11 cellular contexts compared by ENCODE assay signal in genomic region chr2:114384441-114384840, GRCh38. TPM values are rescaled to one million over a fixed set of nuclear protein-coding genes. Genes with fewer than 3 reads are reported as not detected.
"Had no signal": no experiment of that assay in that cellular context is flagged by ENCODE, and none has a peak within 500 bp of the region (broad histone marks: within the 10 kb centered on the region; RNA-seq: fewer than 3 reads in every experiment).

No MANE protein-coding gene starts in this region.

- DNase-seq: IMR-90, KBM-7, KG1 had no signal

- FAIRE-seq: HepG2, HTR-8/SVneo, K562 had no signal

- ATAC-seq: HepG2, K562 had no signal

- H3K4me3 ChIP-seq: K562 had no signal

- H3K27ac ChIP-seq: HL-60, KMS-11 had no signal

- H3K9ac ChIP-seq: KMS-11 had no signal

- H3K4me2 ChIP-seq: KMS-11 had no signal

RNA-seq across cellular contexts. Expression of gene DPP10, which starts 58.0 kb away (rescaled TPM):
- total RNA-seq: HT-29, HT1080, IMR-90, K562 had no signal
- polyA plus RNA-seq: IgD-negative memory B cell, IMR-90, K562 had no signal
